In the genomic region with DNA sequence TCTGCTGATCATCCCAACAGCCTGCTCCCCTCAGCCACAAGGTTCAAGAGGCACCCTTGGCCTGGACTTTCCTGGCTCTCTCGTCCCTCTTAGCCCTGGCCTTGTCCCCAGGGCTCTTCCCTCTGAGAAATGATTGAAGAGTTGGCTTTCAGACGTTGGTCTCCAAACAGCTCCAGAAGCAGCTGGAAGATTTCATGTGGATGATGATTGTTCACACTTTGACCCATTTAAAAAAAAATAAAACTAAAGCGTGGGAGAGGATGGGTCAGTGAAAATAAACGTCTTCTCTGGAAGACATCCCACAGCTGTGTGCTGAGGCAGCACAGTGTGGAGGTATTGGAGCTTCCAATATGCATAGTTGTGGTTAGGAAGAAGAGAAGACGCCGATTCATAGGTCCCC, we compare ENCODE assay signal across 12 cellular contexts. TPM values are rescaled to one million over a fixed set of nuclear protein-coding genes. Genes with fewer than 3 reads are reported as not detected.
DNase-seq lines count a peak whose midpoint lies in the region; ATAC-seq and TF ChIP-seq lines count a peak whose summit lies in the region.
"Had no signal": no experiment of that assay in that cellular context is flagged by ENCODE, and none has a peak within 500 bp of the region (broad histone marks: within the 10 kb centered on the region; RNA-seq: fewer than 3 reads in every experiment).

No MANE protein-coding gene starts in this region.

- H3K9me3 Mint-ChIP-seq in endodermal cell: no peaks in the 10 kb centered on the region
- H3K9me3 Mint-ChIP-seq: activated CD4-positive, alpha-beta T cell treated with anti-CD3 and anti-CD28 coated beads, Interleukin-2, amount 10 ng/mL, durations not matched to agents 7 days and 5 days had no signal

- no peaks in the 10 kb centered on the region for H3K36me3 ChIP-seq in colonic mucosa
- no peaks in the 10 kb centered on the region for H3K36me3 ChIP-seq in subcutaneous abdominal adipose tissue (ENCODE audit: control insufficient read depth in 5 of 5, insufficient read depth in 5 of 5, low read length in 5 of 5)
- no peaks in the 10 kb centered on the region for H3K36me3 ChIP-seq in endodermal cell (ENCODE audit: control insufficient read depth, insufficient read depth, low read length)
- H3K36me3 ChIP-seq: cardiac muscle cell, esophagus squamous epithelium had no signal

- no peak overlapping the region for H3K27ac ChIP-seq in colonic mucosa
- H3K27ac ChIP-seq in subcutaneous abdominal adipose tissue (ENCODE audit: low read depth, low read length): peak overlapping the region; percentile 25
- H3K27ac ChIP-seq in endodermal cell (ENCODE audit: low read depth, low read length): no peak overlapping the region
- H3K27ac ChIP-seq: cardiac muscle cell, esophagus squamous epithelium had no signal

- no peak for TF ChIP-seq CTCF in HFF-Myc (IDR thresholded peaks at IDR 0.05; ENCODE audit: low read depth, low read length, missing control alignments)
- no peak for TF ChIP-seq CTCF in colonic mucosa (IDR thresholded peaks at IDR 0.05)
- no peak for TF ChIP-seq CTCF in endodermal cell (conservative IDR thresholded peaks at IDR 0.05)

- no peaks in the 10 kb centered on the region for H3K27me3 ChIP-seq in colonic mucosa
- H3K27me3 ChIP-seq in subcutaneous abdominal adipose tissue (ENCODE audit: control insufficient read depth in 5 of 5, insufficient read depth in 4 of 5, low read length in 5 of 5): no peaks in the 10 kb centered on the region
- no peaks in the 10 kb centered on the region for H3K27me3 ChIP-seq in endodermal cell (ENCODE audit: control insufficient read depth, insufficient read depth, low read length, poor library complexity, severe bottlenecking)
- H3K27me3 ChIP-seq: cardiac muscle cell, esophagus squamous epithelium had no signal

- H3K4me3 Mint-ChIP-seq in endodermal cell: no peak overlapping the region
- H3K4me3 Mint-ChIP-seq: activated CD4-positive, alpha-beta T cell treated with anti-CD3 and anti-CD28 coated beads, Interleukin-2, amount 10 ng/mL, durations not matched to agents 7 days and 5 days had no signal

- H3K4me1 Mint-ChIP-seq in endodermal cell: no peaks in the 10 kb centered on the region
- H3K4me1 Mint-ChIP-seq: activated CD4-positive, alpha-beta T cell treated with anti-CD3 and anti-CD28 coated beads, Interleukin-2, amount 10 ng/mL, durations not matched to agents 7 days and 5 days had no signal

- no peak for ATAC-seq in left colon
- ATAC-seq in GM18867 (IDR thresholded peaks at IDR 0.05; ENCODE audit: unreplicated experiment): no peak
- ATAC-seq in HG02763 (IDR thresholded peaks at IDR 0.05; ENCODE audit: unreplicated experiment): no peak

- intact Hi-C loops in colonic mucosa (cut with DNase I) (no loop called here), left colon (cut with DNase I, micrococcal nuclease) (no loop called here), posterior vena cava (cut with DNase I) (no loop called here)

- H3K9me3 ChIP-seq in colonic mucosa: no peaks in the 10 kb centered on the region
- H3K9me3 ChIP-seq in subcutaneous abdominal adipose tissue (ENCODE audit: control insufficient read depth in 5 of 5, low read length in 5 of 5): no peaks in the 10 kb centered on the region
- no peaks in the 10 kb centered on the region for H3K9me3 ChIP-seq in endodermal cell (ENCODE audit: control insufficient read depth, low read length)
- H3K9me3 ChIP-seq: esophagus squamous epithelium had no signal

- WGBS in endodermal cell (ENCODE audit: insufficient coverage in 1 of 2, insufficient read length in 1 of 2), 2 experiments: 88 to 95% methylated on average over 2 to 6 of the region's 6 CpGs

- H3K9ac ChIP-seq in colonic mucosa (ENCODE audit: low read depth in 2 of 2, low read length in 2 of 2): no peak overlapping the region
- no peak overlapping the region for H3K9ac ChIP-seq in subcutaneous abdominal adipose tissue (ENCODE audit: low read length in 5 of 5)
- no peak overlapping the region for H3K9ac ChIP-seq in endodermal cell (ENCODE audit: extremely low read depth, low read length, poor library complexity, severe bottlenecking)

- DNase-seq in HFF-Myc (ENCODE audit: extremely low read depth, low read depth): peak; percentile 7
- peak; percentile 19 for DNase-seq in colonic mucosa
- peak; percentile 5 to 26 for DNase-seq in left colon
- DNase-seq in endodermal cell: no peak
- DNase-seq in posterior vena cava (ENCODE audit: low spot score): no peak
- DNase-seq: activated CD4-positive, alpha-beta T cell treated with anti-CD3 and anti-CD28 coated beads, Interleukin-2, amount 10 ng/mL, durations not matched to agents 7 days and 5 days; esophagus squamous epithelium; T-helper 2 cell had no signal

- H3K4me3 ChIP-seq in HFF-Myc (replicated peaks; ENCODE audit: low read depth, low read length): no peak overlapping the region
- H3K4me3 ChIP-seq in colonic mucosa: no peak overlapping the region
- no peak overlapping the region for H3K4me3 ChIP-seq in subcutaneous abdominal adipose tissue (ENCODE audit: low read depth in 1 of 5, low read length in 5 of 5)
- no peak overlapping the region for H3K4me3 ChIP-seq in endodermal cell (ENCODE audit: low read length)
- H3K4me3 ChIP-seq: cardiac muscle cell, esophagus squamous epithelium had no signal

- no peaks in the 10 kb centered on the region for H3K36me3 Mint-ChIP-seq in endodermal cell (ENCODE audit: low read depth)

- H3K27ac Mint-ChIP-seq in endodermal cell: no peak overlapping the region
- H3K27ac Mint-ChIP-seq: activated CD4-positive, alpha-beta T cell treated with anti-CD3 and anti-CD28 coated beads, Interleukin-2, amount 10 ng/mL, durations not matched to agents 7 days and 5 days had no signal

- H3K4me1 ChIP-seq in colonic mucosa (no peaks in the 10 kb centered on the region), subcutaneous abdominal adipose tissue (ENCODE audit: control insufficient read depth in 5 of 5, insufficient read depth in 5 of 5, low read length in 5 of 5) (peaks cover 4 to 24% (median 9%) of the 10 kb centered on the region in 5 donors), endodermal cell (ENCODE audit: control insufficient read depth, insufficient read depth, low read length) (no peaks in the 10 kb centered on the region)
- H3K4me1 ChIP-seq: esophagus squamous epithelium had no signal

- peaks cover 3% of the 10 kb centered on the region for H3K27me3 Mint-ChIP-seq in endodermal cell (ENCODE audit: insufficient read depth)
- H3K27me3 Mint-ChIP-seq: activated CD4-positive, alpha-beta T cell treated with anti-CD3 and anti-CD28 coated beads, Interleukin-2, amount 10 ng/mL, durations not matched to agents 7 days and 5 days had no signal

RNA-seq across cellular contexts. Expression of a gene that starts 54.7 kb away (rescaled TPM):
- 10 to 100 TPM; 10.2 to 17.1 TPM for total RNA-seq in colonic mucosa
- total RNA-seq in left colon: 10 to 100 TPM in 1 of 2 donors, 1 to 10 TPM in 1; 4.4 to 15.6 TPM
- total RNA-seq in endodermal cell: 1 to 10 TPM in 1 of 2 donors, under 1 TPM in 1; 0.73 to 2.9 TPM
- polyA plus RNA-seq in endodermal cell (2013, experiment 1 of 2): 75.8 TPM
- polyA plus RNA-seq in endodermal cell (2013, experiment 2 of 2): 69.9 TPM
- total RNA-seq in posterior vena cava: 10 to 100 TPM; 64.4 to 92.2 TPM
- total RNA-seq: activated CD4-positive, alpha-beta T cell treated with anti-CD3 and anti-CD28 coated beads, Interleukin-2, amount 10 ng/mL, durations not matched to agents 7 days and 5 days had no signal

Comparison
In these comparisons a context has a peak if more than half of its experiments do, and no peak if none do; other contexts are left out.
1. DNase-seq: peak in HFF-Myc (single experiment), colonic mucosa (single experiment) and left colon (2 of 2); none in endodermal cell (single experiment) and posterior vena cava (single experiment).